In genomic region chr2:146579154-146579930, GRCh38 we compare ENCODE assay signal across 13 cellular contexts.
DNase-seq lines count a peak whose midpoint lies in the region; ATAC-seq, FAIRE-seq and TF ChIP-seq lines count a peak whose summit lies in the region.
"Had no signal": no experiment of that assay in that cellular context is flagged by ENCODE, and none has a peak within 500 bp of the region (broad histone marks: within the 10 kb centered on the region; RNA-seq: fewer than 3 reads in every experiment).

No MANE protein-coding gene starts in this region.

- WGBS in HepG2 (ENCODE audit: low lambda C conversion rate): 0% methylated on average over 1 of the region's 1 CpG
- WGBS in right lobe of liver (ENCODE audit: insufficient coverage, low coverage, low lambda C conversion rate, missing lambda C conversion rate): 27% methylated on average over 1 of the region's 1 CpG

- no TSS peak for BruUV-seq in HepG2 (replicated peaks; lab: Mats Ljungman, UMichigan)

- H3K27ac ChIP-seq in HepG2 (ENCODE audit: extremely low read length, insufficient read depth, low read length) (no peak overlapping the region), right lobe of liver (no peak overlapping the region), WERI-Rb-1 (no peak overlapping the region)

- no peaks in the 10 kb centered on the region for H3K79me2 ChIP-seq in HepG2 (ENCODE audit: insufficient read depth, low read length)

- in situ Hi-C loops in HepG2 (cut with HindIII; ENCODE audit: extremely low pct_ligation_motif_present, low pct_unique_long_range_greater_than_20kb): no loop called here

- TF ChIP-seq EP300 in HepG2 (IDR thresholded peaks at IDR 0.05; ENCODE audit: low read depth in 2 of 2, low read length in 2 of 2) (no peak), HepG2 (CRISPR knock-in tag; IDR thresholded peaks at IDR 0.05; ENCODE audit: borderline replicate concordance) (no peak)

- no peak for FAIRE-seq in HepG2 (lab: Jason Lieb, UNC)
- FAIRE-seq: frontal cortex had no signal

- CTCF ChIA-PET in HepG2 (lab: Yijun Ruan, JAX; ENCODE audit: low intra/inter-chr PET ratio, low total read pairs): no interaction called here

- no peaks in the 10 kb centered on the region for H4K20me1 ChIP-seq in HepG2 (ENCODE audit: insufficient read depth, low read length)

- ATAC-seq in HepG2 (no peak), right lobe of liver (no peak), SK-N-SH treated with all-trans-retinoic acid at 6 μM for 48 hours (peak; percentile 93), HG03196 (IDR thresholded peaks at IDR 0.05; ENCODE audit: unreplicated experiment) (no peak), HG03095 (IDR thresholded peaks at IDR 0.05; ENCODE audit: unreplicated experiment) (no peak)
- ATAC-seq: left ventricle myocardium superior had no signal

- POLR2A ChIA-PET in HepG2 (lab: Yijun Ruan, JAX): no interaction called here

- DNase-seq in HepG2 (ENCODE audit: low spot score) (peak; percentile 44), right lobe of liver (no peak), fibroblast of the conjunctiva (ENCODE audit: low read depth) (peak; percentile 51), NCI-H526 (lab: John Stamatoyannopoulos, UW) (no peak), WERI-Rb-1 (no peak)
- DNase-seq: activated CD8-positive, alpha-beta memory T cell treated with anti-CD3 and anti-CD28 coated beads, Interleukin-2, amount 50 U/mL, for 4 hours; AML-193; left ventricle myocardium superior; NCI-H748 treated with DMSO at 0.1 percent for 48 hours had no signal

- H3K36me3 ChIP-seq in HepG2 (replicated peaks in 1 of 2; ENCODE audit: control insufficient read depth in 1 of 2, insufficient read depth in 2 of 2, low read length in 2 of 2) (no peaks in the 10 kb centered on the region), right lobe of liver (peaks cover 0 to 4% (median 0%) of the 10 kb centered on the region in 4 donors), WERI-Rb-1 (no peaks in the 10 kb centered on the region)

- TF ChIP-seq POLR2A in HepG2 (IDR thresholded peaks at IDR 0.05; ENCODE audit: insufficient read depth in 1 of 2, low read depth in 2 of 2, low read length in 2 of 2) (no peak), right lobe of liver (IDR thresholded peaks at IDR 0.05) (no peak)

- H3K4me1 ChIP-seq in HepG2 (ENCODE audit: insufficient read depth, low read length) (no peaks in the 10 kb centered on the region), right lobe of liver (no peaks in the 10 kb centered on the region)

- no peak for TF ChIP-seq RAD21 in HepG2 (CRISPR knock-in tag; IDR thresholded peaks at IDR 0.05)

- H3K27me3 ChIP-seq in HepG2 (ENCODE audit: control insufficient read depth in 1 of 2, insufficient read depth in 2 of 2, low read length in 2 of 2): no peaks in the 10 kb centered on the region
- H3K27me3 ChIP-seq in right lobe of liver: no peaks in the 10 kb centered on the region
- H3K27me3 ChIP-seq in WERI-Rb-1 (ENCODE audit: insufficient read depth, low read depth, severe bottlenecking): no peaks in the 10 kb centered on the region

- no peak overlapping the region for H2AFZ ChIP-seq in HepG2 (ENCODE audit: low read length)

- no peaks in the 10 kb centered on the region for H3K9me3 ChIP-seq in HepG2 (ENCODE audit: low read length)
- peaks cover 0 to 2% (median 0%) of the 10 kb centered on the region in 4 donors for H3K9me3 ChIP-seq in right lobe of liver
- H3K9me3 ChIP-seq in WERI-Rb-1 (ENCODE audit: severe bottlenecking): no peaks in the 10 kb centered on the region

- no peak overlapping the region for H3K9ac ChIP-seq in HepG2 (ENCODE audit: insufficient read depth, low read depth, low read length)

- TF ChIP-seq CTCF in HepG2 (CRISPR knock-in tag; IDR thresholded peaks at IDR 0.05): no peak
- no peak for TF ChIP-seq CTCF in right lobe of liver (IDR thresholded peaks at IDR 0.05)
- TF ChIP-seq CTCF in WERI-Rb-1 (IDR thresholded peaks at IDR 0.05; ENCODE audit: low read depth, low read length): no peak

- intact Hi-C loops in HepG2 (cut with micrococcal nuclease; ENCODE audit: unreplicated experiment): no loop called here
- intact Hi-C loops in right lobe of liver (cut with DNase I): no loop called here

- no peak overlapping the region for H3K4me3 ChIP-seq in HepG2 (replicated peaks in 1 of 3; ENCODE audit: insufficient read depth in 1 of 3, low read depth in 2 of 3, low read length in 3 of 3)
- H3K4me3 ChIP-seq in right lobe of liver: no peak overlapping the region
- H3K4me3 ChIP-seq in WERI-Rb-1 (ENCODE audit: low read depth, low read length): no peak overlapping the region

- H3K4me2 ChIP-seq in HepG2 (ENCODE audit: low read depth, low read length): no peak overlapping the region

TF ChIP-seq in HepG2, 621 proteins besides CTCF, POLR2A, EP300 and RAD21:
- TF ChIP-seq ZFP1 (CRISPR knock-in tag; IDR thresholded peaks at IDR 0.05) (peak; percentile 60; the same call in 1 of the 2 replicates), LCORL (IDR thresholded peaks at IDR 0.05) (no peak), LCORL (CRISPR knock-in tag; IDR thresholded peaks at IDR 0.05) (no peak)
TF ChIP-seq in HepG2: peak in this region for 1.

TF ChIP-seq in SK-N-SH treated with all-trans-retinoic acid at 6 μM for 48 hours, 23 proteins besides CTCF, POLR2A, EP300 and RAD21:
- TF ChIP-seq TOX (CRISPR knock-in tag; IDR thresholded peaks at IDR 0.05; ENCODE audit: borderline replicate concordance) (no peak), TCF4 (CRISPR knock-in tag; IDR thresholded peaks at IDR 0.05; ENCODE audit: borderline replicate concordance) (no peak), PPARA (CRISPR knock-in tag; IDR thresholded peaks at IDR 0.05; ENCODE audit: borderline replicate concordance) (no peak), ZFP30 (CRISPR knock-in tag; IDR thresholded peaks at IDR 0.05) (no peak), OSR1 (CRISPR knock-in tag; IDR thresholded peaks at IDR 0.05) (no peak), ARNTL (CRISPR knock-in tag; IDR thresholded peaks at IDR 0.05; ENCODE audit: borderline replicate concordance, low read depth) (no peak), CREB5 (CRISPR knock-in tag; IDR thresholded peaks at IDR 0.05; ENCODE audit: low read depth) (no peak), TSHZ2 (CRISPR knock-in tag; IDR thresholded peaks at IDR 0.05) (no peak), CSDC2 (CRISPR knock-in tag; IDR thresholded peaks at IDR 0.05) (no peak), ZNF565 (CRISPR knock-in tag; conservative IDR thresholded peaks at IDR 0.05; ENCODE audit: low read depth) (no peak), ZNF8 (CRISPR knock-in tag; IDR thresholded peaks at IDR 0.05) (no peak)

Comparison
In these comparisons a context has a peak if more than half of its experiments do, and no peak if none do; other contexts are left out.
1. DNase-seq: peak in HepG2 (single experiment) and fibroblast of the conjunctiva (single experiment); none in right lobe of liver (0 of 3), NCI-H526 (0 of 2) and WERI-Rb-1 (single experiment).